In the genomic region with DNA sequence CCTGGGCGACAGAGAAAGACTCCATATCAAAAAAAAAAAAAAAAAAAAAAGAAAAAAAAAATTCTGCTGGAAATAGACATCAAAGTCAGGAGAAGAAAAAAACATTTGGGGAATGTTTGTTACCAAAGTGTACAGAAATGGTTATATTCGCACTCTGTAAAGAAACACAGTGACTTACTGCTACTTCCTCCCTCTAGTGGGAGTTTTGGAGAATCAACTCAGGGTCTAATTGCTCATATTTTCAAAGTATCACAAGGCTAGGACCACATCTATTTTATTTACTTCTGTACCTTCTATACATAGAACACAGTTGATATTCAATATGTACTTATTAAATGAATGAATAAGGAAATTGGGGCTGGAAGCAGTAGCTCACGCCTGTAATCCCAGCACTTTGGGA, we compare ENCODE assay signal across 11 cellular contexts. TPM values are rescaled to one million over a fixed set of nuclear protein-coding genes. Genes with fewer than 3 reads are reported as not detected.
A peak's percentile ranks its signal among the peaks of the same experiment; 100 is the strongest.
DNase-seq lines count a peak whose midpoint lies in the region; ATAC-seq, FAIRE-seq and TF ChIP-seq lines count a peak whose summit lies in the region.
"Had no signal": no experiment of that assay in that cellular context is flagged by ENCODE, and none has a peak within 500 bp of the region (broad histone marks: within the 10 kb centered on the region; RNA-seq: fewer than 3 reads in every experiment).

No MANE protein-coding gene starts in this region.

- CTCF ChIA-PET in GM12878 (lab: Yijun Ruan, JAX), result interaction anchor here (0.9 to 3.0 kb wide), 6 partner anchors 10 to 712 kb away, joined by 3 to 8 read pairs (median 4); partner anchors contain the start of gene MED23
- CTCF ChIA-PET in activated CD4-positive, alpha-beta memory T cell treated with anti-CD3 and anti-CD28 coated beads, Interleukin-2, amount 10 ng/mL, durations not matched to agents 7 days and 5 days (lab: Charles Lee), result interaction anchor here (0.7 to 2.0 kb wide), 5 partner anchors 22 to 772 kb away, joined by 4 to 6 read pairs (median 4); partner anchors contain the start of gene MED23

- H3K9ac ChIP-seq in KMS-11 (no peak overlapping the region), GM12878 (ENCODE audit: control insufficient read depth, insufficient read depth, low read length) (no peak overlapping the region)

- POLR2A ChIA-PET in GM12878 (lab: Charles Lee), result no interaction called here
- POLR2A ChIA-PET in activated CD4-positive, alpha-beta memory T cell treated with anti-CD3 and anti-CD28 coated beads, Interleukin-2, amount 10 ng/mL, durations not matched to agents 7 days and 5 days (lab: Charles Lee), result no interaction called here

- peak; percentile 50; the same call in 2 of the 3 replicates for ATAC-seq in GM12878

- H3K27me3 Mint-ChIP-seq in activated CD4-positive, alpha-beta memory T cell treated with anti-CD3 and anti-CD28 coated beads, Interleukin-2, amount 10 ng/mL, durations not matched to agents 7 days and 5 days, result no peaks in the 10 kb centered on the region

- no peak overlapping the region for H3K4me3 Mint-ChIP-seq in activated CD4-positive, alpha-beta memory T cell treated with anti-CD3 and anti-CD28 coated beads, Interleukin-2, amount 10 ng/mL, durations not matched to agents 7 days and 5 days

- SMC1A ChIA-PET in GM12878 (lab: Charles Lee; ENCODE audit: uncharacterized antibody, unreplicated experiment), result no interaction called here

- H2AFZ ChIP-seq in KMS-11 (ENCODE audit: low read depth) (no peak overlapping the region), GM12878 (ENCODE audit: control insufficient read depth, low read depth, low read length) (no peak overlapping the region)

- no peak for TF ChIP-seq EP300 in GM12878 (IDR thresholded peaks at IDR 0.05; ENCODE audit: borderline replicate concordance in 1 of 2, control insufficient read depth in 1 of 2, low read depth in 2 of 2, low read length in 2 of 2)

- H3K4me1 ChIP-seq in KMS-11 (ENCODE audit: low read depth, poor library complexity, severe bottlenecking) (no peaks in the 10 kb centered on the region), GM12878 (ENCODE audit: control insufficient read depth, insufficient read depth, low read length) (no peaks in the 10 kb centered on the region)
- H3K4me1 ChIP-seq: spleen had no signal

- DNase-seq in DMS114 treated with DMSO at 0.1 percent for 48 hours (lab: John Stamatoyannopoulos, UW; ENCODE audit: unreplicated experiment) (peak; percentile 0), GM12878 (ENCODE audit: low read depth, low spot score) (no peak), lung microvascular endothelial cell (ENCODE audit: low read depth in 2 of 2) (peak; percentile 2 to 8), midbrain (lab: John Stamatoyannopoulos, UW) (no peak), HK-2 (ENCODE audit: unreplicated experiment) (no peak)
- DNase-seq in activated CD4-positive, alpha-beta memory T cell treated with anti-CD3 and anti-CD28 coated beads, Interleukin-2, amount 10 ng/mL, durations not matched to agents 7 days and 5 days, result no peak
- no peak for DNase-seq in effector CD4-positive, alpha-beta T cell
- DNase-seq: activated CD4-positive, CD25-positive, alpha-beta regulatory T cell; spleen had no signal

- no peak overlapping the region for H3K27ac Mint-ChIP-seq in activated CD4-positive, alpha-beta memory T cell treated with anti-CD3 and anti-CD28 coated beads, Interleukin-2, amount 10 ng/mL, durations not matched to agents 7 days and 5 days

- 0 out of 2 replicates have a peak, but pooled peaks cover 5% of the 10 kb centered on the region for H3K36me3 ChIP-seq in KMS-11 (ENCODE audit: insufficient read depth)
- H3K36me3 ChIP-seq in GM12878 (ENCODE audit: control insufficient read depth in 2 of 2, insufficient read depth in 2 of 2, low read length in 1 of 2), result peaks cover 0 to 27% of the 10 kb centered on the region in 2 experiments; a peak in 2 of 4 replicates

- in situ Hi-C loops in GM12878 (cut with MboI), result no loop called here

- H3K27me3 ChIP-seq in KMS-11 (ENCODE audit: insufficient read depth, low read depth), result no peaks in the 10 kb centered on the region
- H3K27me3 ChIP-seq in GM12878 (replicated peaks in 1 of 2; ENCODE audit: control insufficient read depth in 2 of 2, insufficient read depth in 2 of 2, low read length in 1 of 2), result no peaks in the 10 kb centered on the region
- H3K27me3 ChIP-seq: spleen had no signal

- FAIRE-seq in GM12878 (lab: Jason Lieb, UNC), result peak; percentile 31
- FAIRE-seq: GM18507 had no signal

- no TSS peak for BruUV-seq in GM12878 (replicated peaks; lab: Mats Ljungman, UMichigan)

- TF ChIP-seq CTCF in KMS-11 (conservative IDR thresholded peaks at IDR 0.05; ENCODE audit: low read depth, low read length) (peak; percentile 37; the same call in 1 of the 2 replicates), GM12878 (IDR thresholded peaks at IDR 0.05 in 2 of 3, conservative IDR thresholded peaks at IDR 0.05 in 1 of 3; ENCODE audit: control insufficient read depth in 2 of 3, extremely low read depth in 1 of 3, insufficient read depth in 1 of 3, low read depth in 3 of 3, low read length in 3 of 3) (peak; percentile 18 to 29 (median 25); a peak in 4 of 6 replicates)

- H3K9me3 ChIP-seq in GM12878 (replicated peaks; ENCODE audit: control insufficient read depth, insufficient read depth, low read length), result no peaks in the 10 kb centered on the region
- H3K9me3 ChIP-seq: spleen had no signal

- no peak for TF ChIP-seq POLR2A in GM12878 (IDR thresholded peaks at IDR 0.05; ENCODE audit: low read depth, low read length)

- RAD21 ChIA-PET in GM12878 (lab: Charles Lee; ENCODE audit: unreplicated experiment), result no interaction called here

- no peaks in the 10 kb centered on the region for H4K20me1 ChIP-seq in KMS-11 (ENCODE audit: insufficient read depth)
- H4K20me1 ChIP-seq in GM12878 (ENCODE audit: control insufficient read depth, insufficient read depth), result no peaks in the 10 kb centered on the region

- H3K27ac ChIP-seq in KMS-11 (no peak overlapping the region), GM12878 (ENCODE audit: control insufficient read depth, insufficient read depth) (no peak overlapping the region)
- H3K27ac ChIP-seq: spleen had no signal

- no peak overlapping the region for H3K4me2 ChIP-seq in KMS-11
- H3K4me2 ChIP-seq in GM12878 (ENCODE audit: control insufficient read depth, insufficient read depth), result no peak overlapping the region

- H3K79me2 ChIP-seq in KMS-11 (ENCODE audit: insufficient read depth, low read depth) (no peaks in the 10 kb centered on the region), GM12878 (ENCODE audit: control insufficient read depth, insufficient read depth, low read length) (no peaks in the 10 kb centered on the region)

- no peaks in the 10 kb centered on the region for H3K4me1 Mint-ChIP-seq in activated CD4-positive, alpha-beta memory T cell treated with anti-CD3 and anti-CD28 coated beads, Interleukin-2, amount 10 ng/mL, durations not matched to agents 7 days and 5 days

- H3K36me3 Mint-ChIP-seq in activated CD4-positive, alpha-beta memory T cell treated with anti-CD3 and anti-CD28 coated beads, Interleukin-2, amount 10 ng/mL, durations not matched to agents 7 days and 5 days (ENCODE audit: low read depth), result peaks cover 64% of the 10 kb centered on the region

- H3K4me3 ChIP-seq in KMS-11 (IDR thresholded peaks at IDR 0.05; ENCODE audit: insufficient read depth, low read depth, low read length) (no peak overlapping the region), GM12878 (no peak overlapping the region)
- H3K4me3 ChIP-seq: spleen had no signal

- no peak for TF ChIP-seq RAD21 in GM12878 (IDR thresholded peaks at IDR 0.05; ENCODE audit: insufficient read depth, low read depth, low read length)

- no peaks in the 10 kb centered on the region for H3K9me3 Mint-ChIP-seq in activated CD4-positive, alpha-beta memory T cell treated with anti-CD3 and anti-CD28 coated beads, Interleukin-2, amount 10 ng/mL, durations not matched to agents 7 days and 5 days

- intact Hi-C loops in GM12878 (cut with micrococcal nuclease; ENCODE audit: unreplicated experiment), result no loop called here

- 100% methylated on average over 3 of the region's 3 CpGs for WGBS in GM12878 (ENCODE audit: insufficient coverage, insufficient replicate concordance, low lambda C conversion rate, missing lambda C conversion rate)

RNA-seq across cellular contexts. Expression of gene ARG1, which starts 24.4 kb away (rescaled TPM):
- not detected in 2 replicates for total RNA-seq in GM12878 (2013; cell fraction: nucleolus; rRNA removed)
- total RNA-seq in GM12878 (2014; rRNA removed), result not detected in 2 replicates
- total RNA-seq in GM12878 (2014; rRNA removed; fragmentation: Illumina TruSeq; extraction: Trizol), result not detected in 2 replicates
- total RNA-seq in GM12878 (2021), result 0.33 TPM in 1 of 2 replicates, not detected in the other
- not detected for polyA plus RNA-seq in GM12878 (2011; ENCODE audit: low read depth)
- not detected in 2 replicates for polyA plus RNA-seq in GM12878 (2011; rRNA removed)
- polyA plus RNA-seq in GM12878 (2011; cell fraction: cytosol; rRNA removed), result not detected in 2 replicates
- not detected in 2 replicates for polyA plus RNA-seq in GM12878 (2011; cell fraction: nucleus; rRNA removed)
- polyA plus RNA-seq in GM12878 (2012), result not detected in 2 replicates
- polyA plus RNA-seq in GM12878 (2014; fragmentation: Illumina TruSeq; extraction: Trizol), result not detected in 2 replicates
- not detected for polyA plus RNA-seq in GM12878 (2014; fragmentation: Nextera tagmentation; extraction: Ambion mirVana)
- polyA plus RNA-seq in GM12878 (2014; rRNA removed), result not detected in 2 replicates
- polyA plus RNA-seq in GM12878 (2016; fragmentation: Nextera tagmentation; extraction: Ambion mirVana), result not detected
- polyA minus RNA-seq in GM12878 (2011; rRNA and poly(A)+ RNA removed), result not detected in 2 replicates
- not detected in 2 replicates for polyA minus RNA-seq in GM12878 (2011; cell fraction: cytosol; rRNA and poly(A)+ RNA removed)
- polyA minus RNA-seq in GM12878 (2011; cell fraction: nucleus; rRNA and poly(A)+ RNA removed), result not detected in 2 replicates
- total RNA-seq in lung microvascular endothelial cell, result not detected in 2 replicates
- not detected for total RNA-seq in activated CD4-positive, alpha-beta memory T cell treated with anti-CD3 and anti-CD28 coated beads, Interleukin-2, amount 10 ng/mL, durations not matched to agents 7 days and 5 days

RNA-seq across cellular contexts. Expression of gene MED23, which starts 30.6 kb away (rescaled TPM):
- total RNA-seq in GM12878 (2013; cell fraction: nucleolus; rRNA removed), result 111 and 112 TPM in 2 replicates
- total RNA-seq in GM12878 (2014; rRNA removed), result 22.5 and 29.4 TPM in 2 replicates
- 24.6 and 25.7 TPM in 2 replicates for total RNA-seq in GM12878 (2014; rRNA removed; fragmentation: Illumina TruSeq; extraction: Trizol)
- total RNA-seq in GM12878 (2021), result 18.3 and 19.4 TPM in 2 replicates
- 9.5 TPM for polyA plus RNA-seq in GM12878 (2011; ENCODE audit: low read depth)
- 42.9 and 53.3 TPM in 2 replicates for polyA plus RNA-seq in GM12878 (2011; rRNA removed)
- 16.5 and 18.5 TPM in 2 replicates for polyA plus RNA-seq in GM12878 (2011; cell fraction: cytosol; rRNA removed)
- polyA plus RNA-seq in GM12878 (2011; cell fraction: nucleus; rRNA removed), result 89.7 and 98.1 TPM in 2 replicates
- polyA plus RNA-seq in GM12878 (2012), result 11.2 and 13.4 TPM in 2 replicates
- polyA plus RNA-seq in GM12878 (2014; fragmentation: Illumina TruSeq; extraction: Trizol), result 20.4 and 27.3 TPM in 2 replicates
- polyA plus RNA-seq in GM12878 (2014; fragmentation: Nextera tagmentation; extraction: Ambion mirVana), result 1 to 10 TPM; 7.1 to 9.0 TPM
- 15.1 and 19.7 TPM in 2 replicates for polyA plus RNA-seq in GM12878 (2014; rRNA removed)
- 10 to 100 TPM; 15.1 to 19.3 TPM for polyA plus RNA-seq in GM12878 (2016; fragmentation: Nextera tagmentation; extraction: Ambion mirVana)
- polyA minus RNA-seq in GM12878 (2011; rRNA and poly(A)+ RNA removed), result 35.6 and 44.3 TPM in 2 replicates
- 9.4 and 13.4 TPM in 2 replicates for polyA minus RNA-seq in GM12878 (2011; cell fraction: cytosol; rRNA and poly(A)+ RNA removed)
- polyA minus RNA-seq in GM12878 (2011; cell fraction: nucleus; rRNA and poly(A)+ RNA removed), result 36.4 and 51.2 TPM in 2 replicates
- total RNA-seq in lung microvascular endothelial cell, result 24.4 and 35.1 TPM in 2 replicates
- total RNA-seq in activated CD4-positive, alpha-beta memory T cell treated with anti-CD3 and anti-CD28 coated beads, Interleukin-2, amount 10 ng/mL, durations not matched to agents 7 days and 5 days, result 10 to 100 TPM; 32.1 to 33.1 TPM

RNA-seq across cellular contexts. Expression of gene ENPP3, which starts 39.7 kb away (rescaled TPM):
- total RNA-seq in GM12878 (2013; cell fraction: nucleolus; rRNA removed), result not detected in 2 replicates
- not detected in 2 replicates for total RNA-seq in GM12878 (2014; rRNA removed)
- not detected in 2 replicates for total RNA-seq in GM12878 (2014; rRNA removed; fragmentation: Illumina TruSeq; extraction: Trizol)
- total RNA-seq in GM12878 (2021), result not detected in 2 replicates
- polyA plus RNA-seq in GM12878 (2011; ENCODE audit: low read depth), result not detected
- 0.01 TPM in 1 of 2 replicates, not detected in the other for polyA plus RNA-seq in GM12878 (2011; rRNA removed)
- polyA plus RNA-seq in GM12878 (2011; cell fraction: cytosol; rRNA removed), result not detected in 2 replicates
- polyA plus RNA-seq in GM12878 (2011; cell fraction: nucleus; rRNA removed), result not detected in 2 replicates
- polyA plus RNA-seq in GM12878 (2012), result not detected in 2 replicates
- polyA plus RNA-seq in GM12878 (2014; fragmentation: Illumina TruSeq; extraction: Trizol), result not detected in 2 replicates
- not detected for polyA plus RNA-seq in GM12878 (2014; fragmentation: Nextera tagmentation; extraction: Ambion mirVana)
- polyA plus RNA-seq in GM12878 (2014; rRNA removed), result not detected in 2 replicates
- not detected for polyA plus RNA-seq in GM12878 (2016; fragmentation: Nextera tagmentation; extraction: Ambion mirVana)
- polyA minus RNA-seq in GM12878 (2011; rRNA and poly(A)+ RNA removed), result 0.07 TPM in 1 of 2 replicates, not detected in the other
- polyA minus RNA-seq in GM12878 (2011; cell fraction: cytosol; rRNA and poly(A)+ RNA removed), result not detected in 2 replicates
- polyA minus RNA-seq in GM12878 (2011; cell fraction: nucleus; rRNA and poly(A)+ RNA removed), result not detected in 2 replicates
- 0.22 and 0.40 TPM in 2 replicates for total RNA-seq in lung microvascular endothelial cell
- total RNA-seq in activated CD4-positive, alpha-beta memory T cell treated with anti-CD3 and anti-CD28 coated beads, Interleukin-2, amount 10 ng/mL, durations not matched to agents 7 days and 5 days, result under 1 TPM; 0.38 to 0.45 TPM

Comparison
In these comparisons a context has a peak if more than half of its experiments do, and no peak if none do; other contexts are left out.
1. DNase-seq: peak in DMS114 treated with DMSO at 0.1 percent for 48 hours (single experiment) and lung microvascular endothelial cell (2 of 2); none in GM12878 (single experiment), activated CD4-positive, alpha-beta memory T cell treated with anti-CD3 and anti-CD28 coated beads, Interleukin-2, amount 10 ng/mL, durations not matched to agents 7 days and 5 days (single experiment), midbrain (single experiment), effector CD4-positive, alpha-beta T cell (single experiment) and HK-2 (single experiment).